Comparison of ENCODE assay signal across 8 cellular contexts in genomic region chr15:67120839-67121540, GRCh38. TPM values are rescaled to one million over a fixed set of nuclear protein-coding genes. Genes with fewer than 3 reads are reported as not detected.
DNase-seq lines count a peak whose midpoint lies in the region; ATAC-seq and TF ChIP-seq lines count a peak whose summit lies in the region.

No MANE protein-coding gene starts in this region.

- H3K9me3 Mint-ChIP-seq in activated CD4-positive, alpha-beta T cell treated with anti-CD3 and anti-CD28 coated beads for 36 hours (ENCODE audit: low read depth), result no peaks in the 10 kb centered on the region

- in situ Hi-C loops in GM13976 (cut with MboI; ENCODE audit: low sequenced_read_pairs, unreplicated experiment), result no loop called here

- no peak for TF ChIP-seq CTCF in GM13976 (IDR thresholded peaks at IDR 0.05; ENCODE audit: borderline replicate concordance, control extremely low read depth, extremely low read depth, insufficient read depth, missing control alignments)
- TF ChIP-seq CTCF in lower leg skin (IDR thresholded peaks at IDR 0.05), result no peak

- peaks cover 8% of the 10 kb centered on the region for H3K36me3 Mint-ChIP-seq in activated CD4-positive, alpha-beta T cell treated with anti-CD3 and anti-CD28 coated beads for 36 hours (ENCODE audit: low read depth)

- POLR2A ChIA-PET in activated CD4-positive, alpha-beta T cell treated with anti-CD3 and anti-CD28 coated beads for 36 hours (lab: Charles Lee), result interaction anchor here (0.6 to 1.8 kb wide), 5 partner anchors 8 to 20 kb away, joined by 3 to 7 read pairs (median 6); no protein-coding TSS in a partner anchor

- peaks cover 83% of the 10 kb centered on the region for H3K4me1 Mint-ChIP-seq in activated CD4-positive, alpha-beta T cell treated with anti-CD3 and anti-CD28 coated beads for 36 hours

- peak overlapping the region; percentile 70 for H3K4me3 Mint-ChIP-seq in activated CD4-positive, alpha-beta T cell treated with anti-CD3 and anti-CD28 coated beads for 36 hours

- no peaks in the 10 kb centered on the region for H3K27me3 Mint-ChIP-seq in activated CD4-positive, alpha-beta T cell treated with anti-CD3 and anti-CD28 coated beads for 36 hours

- ATAC-seq in HG03066 (IDR thresholded peaks at IDR 0.05; ENCODE audit: low read depth, unreplicated experiment) (peak; percentile 58), HG03469 (IDR thresholded peaks at IDR 0.05; ENCODE audit: unreplicated experiment) (no peak)
- ATAC-seq in activated CD4-positive, alpha-beta T cell treated with anti-CD3 and anti-CD28 coated beads for 36 hours, result peak; percentile 88

- peak overlapping the region; percentile 56 for H3K27ac ChIP-seq in caudate nucleus (ENCODE audit: low read depth, low read length)

- peak overlapping the region; percentile 98 for H3K27ac Mint-ChIP-seq in activated CD4-positive, alpha-beta T cell treated with anti-CD3 and anti-CD28 coated beads for 36 hours

- no peak overlapping the region for H3K4me3 ChIP-seq in lower leg skin (ENCODE audit: low read depth, poor library complexity, severe bottlenecking)

- no peak for TF ChIP-seq POLR2A in lower leg skin (IDR thresholded peaks at IDR 0.05)

- CTCF ChIA-PET in activated CD4-positive, alpha-beta T cell treated with anti-CD3 and anti-CD28 coated beads for 36 hours (lab: Charles Lee), result interaction anchor here (0.5 to 1.0 kb wide), 5 partner anchors 13 to 174 kb away, joined by 3 to 4 read pairs (median 3); no protein-coding TSS in a partner anchor

- intact Hi-C loops in activated CD4-positive, alpha-beta T cell treated with anti-CD3 and anti-CD28 coated beads for 36 hours (cut with DNase I, micrococcal nuclease), result loop anchor here (1.0 to 2.0 kb wide), 3 partner anchors 14 to 36 kb away; no protein-coding TSS in a partner anchor
- intact Hi-C loops in lower leg skin (cut with DNase I; ENCODE audit: low total_unique reads), result no loop called here

- DNase-seq in GM13976 (ENCODE audit: low spot score), result peak; percentile 84
- DNase-seq in activated CD4-positive, alpha-beta T cell treated with anti-CD3 and anti-CD28 coated beads for 36 hours, result peak; percentile 93
- peak in 39 of 61 donors; percentile 9 to 78 (median 31) for DNase-seq in caudate nucleus (lab: John Stamatoyannopoulos, UW)
- peak; percentile 85 to 98 for DNase-seq in lower leg skin (ENCODE audit: low spot score in 2 of 2)
- peak; percentile 82 to 89 for DNase-seq in stimulated activated CD4-positive, alpha-beta T cell treated with anti-CD3 and anti-CD28 coated beads, Interleukin-4, amount 100 ng/mL, for 4 hours
- no peak for DNase-seq in NCI-H2227 (lab: John Stamatoyannopoulos, UW; ENCODE audit: unreplicated experiment)

- WGBS in lower leg skin, 2 donors, result 6 to 11% methylated on average over 19 to 24 of the region's 25 CpGs

RNA-seq across cellular contexts. Expression of gene SMAD3, which starts 55.6 kb away (rescaled TPM):
- total RNA-seq in activated CD4-positive, alpha-beta T cell treated with anti-CD3 and anti-CD28 coated beads for 36 hours, result 10 to 100 TPM; 33.7 to 40.8 TPM
- 10 to 100 TPM; 25.9 to 69.4 (median 35.2) TPM for total RNA-seq in lower leg skin
